In genomic region chr3:100796556-100796955, GRCh38 we compare ENCODE assay signal across 8 cellular contexts.
DNase-seq lines count a peak whose midpoint lies in the region; ATAC-seq, FAIRE-seq and TF ChIP-seq lines count a peak whose summit lies in the region.

No MANE protein-coding gene starts in this region.

- WGBS in IMR-90 (ENCODE audit: extremely low coverage in 2 of 2, insufficient read length in 1 of 2), 2 experiments = no CpG with 5 or more reads among the region's 2 CpGs
- WGBS in mesenchymal stem cell = 38% methylated on average over 2 of the region's 2 CpGs

- H3K9ac ChIP-seq in IMR-90 (ENCODE audit: low read depth, low read length) (no peak overlapping the region), astrocyte (ENCODE audit: low read length) (no peak overlapping the region), mesenchymal stem cell (ENCODE audit: low read length) (peak overlapping the region; percentile 39)

- H3K4me1 Mint-ChIP-seq in astrocyte (ENCODE audit: low read depth, unreplicated experiment) = no peaks in the 10 kb centered on the region

- no peaks in the 10 kb centered on the region for H3K9me1 ChIP-seq in IMR-90 (ENCODE audit: insufficient read depth, low read length)

- no peaks in the 10 kb centered on the region for H3K9me3 Mint-ChIP-seq in astrocyte (ENCODE audit: unreplicated experiment)

- H3K18ac ChIP-seq in IMR-90 (ENCODE audit: low read depth, low read length) (no peak overlapping the region), mesenchymal stem cell (ENCODE audit: low read depth in 1 of 2, low read length in 2 of 2) (no peak overlapping the region)

- DNase-seq in GM10266 (ENCODE audit: extremely low spot score) (no peak), IMR-90 (peak; percentile 47), astrocyte (ENCODE audit: low read depth) (peak; percentile 26), mesenchymal stem cell (peak; percentile 33), NCI-H2171 (lab: John Stamatoyannopoulos, UW) (no peak), CD1c-positive myeloid dendritic cell (ENCODE audit: extremely low spot score) (no peak), HK-2 (ENCODE audit: unreplicated experiment) (no peak)

- H4K91ac ChIP-seq in IMR-90 (ENCODE audit: insufficient read depth, low read depth, low read length) (no peak overlapping the region), mesenchymal stem cell (ENCODE audit: low read length) (no peak overlapping the region)

- peak; percentile 80 for FAIRE-seq in astrocyte (lab: Jason Lieb, UNC)

- no peaks in the 10 kb centered on the region for H3K79me1 ChIP-seq in IMR-90 (ENCODE audit: low read depth in 1 of 2, low read length in 2 of 2)
- no peaks in the 10 kb centered on the region for H3K79me1 ChIP-seq in mesenchymal stem cell (replicated peaks; ENCODE audit: low read length, poor library complexity, severe bottlenecking)

- intact Hi-C loops in IMR-90 (cut with micrococcal nuclease) = loop anchor here (5.0 to 10.0 kb wide), 2 partner anchors 34 to 202 kb away; no protein-coding TSS in a partner anchor

- H2AK5ac ChIP-seq in IMR-90 (ENCODE audit: low read depth, low read length) (no peak overlapping the region), mesenchymal stem cell (ENCODE audit: low read length, severe bottlenecking) (no peak overlapping the region)

- H3K23ac ChIP-seq in IMR-90 (ENCODE audit: low read depth, low read length) (no peak overlapping the region), mesenchymal stem cell (ENCODE audit: low read length in 2 of 2) (no peak overlapping the region)

- H2AFZ ChIP-seq in IMR-90 (replicated peaks; ENCODE audit: low read length, poor library complexity) = no peak overlapping the region
- peak overlapping the region; percentile 21 for H2AFZ ChIP-seq in astrocyte (ENCODE audit: low read depth, low read length)
- no peak overlapping the region for H2AFZ ChIP-seq in mesenchymal stem cell (ENCODE audit: low read depth, low read length)

- CTCF ChIA-PET in IMR-90 (lab: Yijun Ruan, JAX) = interaction anchor here (0.6 to 1.5 kb wide), 9 partner anchors 9 to 400 kb away, joined by 3 to 7 read pairs (median 4); no protein-coding TSS in a partner anchor

- no TSS peak for BruUV-seq in IMR-90 (replicated peaks; lab: Mats Ljungman, UMichigan)

- TF ChIP-seq POLR2A in IMR-90 (IDR thresholded peaks at IDR 0.05; ENCODE audit: low read depth, low read length) = no peak

- POLR2A ChIA-PET in IMR-90 (lab: Charles Lee; ENCODE audit: unreplicated experiment) = interaction anchor here (0.6 kb wide), 2 partner anchors 22 to 220 kb away, joined by 3 read pairs; no protein-coding TSS in a partner anchor

- H3K56ac ChIP-seq in IMR-90 (ENCODE audit: extremely low read depth, insufficient read depth, low read length) = no peak overlapping the region

- no peaks in the 10 kb centered on the region for H3K36me3 ChIP-seq in IMR-90 (ENCODE audit: control insufficient read depth, insufficient read depth, low read length)
- H3K36me3 ChIP-seq in astrocyte (ENCODE audit: insufficient read depth, low read length) = no peaks in the 10 kb centered on the region
- peaks cover 0 to 93% of the 10 kb centered on the region in 2 experiments for H3K36me3 ChIP-seq in mesenchymal stem cell (ENCODE audit: control insufficient read depth in 1 of 2, insufficient read depth in 2 of 2, low read depth in 1 of 2, low read length in 2 of 2)

- H3K9me3 ChIP-seq in IMR-90 (ENCODE audit: control insufficient read depth, insufficient read depth, low read length) = no peaks in the 10 kb centered on the region
- no peaks in the 10 kb centered on the region for H3K9me3 ChIP-seq in astrocyte (ENCODE audit: insufficient read depth, low read depth, low read length)
- H3K9me3 ChIP-seq in mesenchymal stem cell (ENCODE audit: control insufficient read depth, low read length) = no peaks in the 10 kb centered on the region

- peak overlapping the region; percentile 32; the same call in 1 of the 2 replicates for H2BK20ac ChIP-seq in IMR-90 (ENCODE audit: low read depth, low read length)

- no peaks in the 10 kb centered on the region for H3K4me1 ChIP-seq in IMR-90 (ENCODE audit: control insufficient read depth, insufficient read depth, low read length)
- no peaks in the 10 kb centered on the region for H3K4me1 ChIP-seq in astrocyte (ENCODE audit: insufficient read depth, low read length)
- no peaks in the 10 kb centered on the region for H3K4me1 ChIP-seq in mesenchymal stem cell (ENCODE audit: control insufficient read depth, insufficient read depth, low read depth, low read length)

- no peaks in the 10 kb centered on the region for H3K79me2 ChIP-seq in astrocyte (ENCODE audit: insufficient read depth, low read length)

- H3K36me3 Mint-ChIP-seq in astrocyte (ENCODE audit: low read depth, unreplicated experiment) = no peaks in the 10 kb centered on the region

- H3K4me3 Mint-ChIP-seq in astrocyte (ENCODE audit: unreplicated experiment) = no peak overlapping the region

- H3K4me2 ChIP-seq in IMR-90 (ENCODE audit: low read depth, low read length) (peak overlapping the region; percentile 83; the same call in 1 of the 2 replicates), astrocyte (ENCODE audit: low read length) (peak overlapping the region; percentile 44), mesenchymal stem cell (ENCODE audit: low read length, poor library complexity, severe bottlenecking) (no peak overlapping the region)

- ATAC-seq in IMR-90 (ENCODE audit: low read depth) = peak; percentile 52
- no peak for ATAC-seq in HG02610 (IDR thresholded peaks at IDR 0.05; ENCODE audit: unreplicated experiment)

- H2BK5ac ChIP-seq in IMR-90 (ENCODE audit: low read depth, low read length, poor library complexity, severe bottlenecking) (no peak overlapping the region), mesenchymal stem cell (ENCODE audit: low read depth, low read length, poor library complexity, severe bottlenecking) (no peak overlapping the region)

- H2BK15ac ChIP-seq in IMR-90 (ENCODE audit: low read depth, low read length) (no peak overlapping the region), mesenchymal stem cell (ENCODE audit: low read depth, poor library complexity, severe bottlenecking) (no peak overlapping the region)

- H3K27ac ChIP-seq in IMR-90 (ENCODE audit: insufficient read depth, low read length) (no peak overlapping the region), astrocyte (ENCODE audit: low read depth, low read length) (no peak overlapping the region), mesenchymal stem cell (ENCODE audit: low read length, poor library complexity, severe bottlenecking) (no peak overlapping the region)

- TF ChIP-seq RAD21 in IMR-90 (IDR thresholded peaks at IDR 0.05; ENCODE audit: low read length) = peak; percentile 46

- no peak overlapping the region for H2BK120ac ChIP-seq in IMR-90 (ENCODE audit: low read depth, low read length)
- H2BK120ac ChIP-seq in mesenchymal stem cell (ENCODE audit: low read depth, low read length) = no peak overlapping the region

- H3K4me3 ChIP-seq in IMR-90 (ENCODE audit: insufficient read depth, low read depth, low read length) = no peak overlapping the region
- H3K4me3 ChIP-seq in astrocyte (ENCODE audit: insufficient read depth, low read depth, low read length) = no peak overlapping the region
- no peak overlapping the region for H3K4me3 ChIP-seq in mesenchymal stem cell (ENCODE audit: insufficient read depth in 1 of 2, low read depth in 1 of 2, low read length in 2 of 2)

- H3K27ac Mint-ChIP-seq in astrocyte (ENCODE audit: unreplicated experiment) = no peak overlapping the region

- peak; percentile 33 for TF ChIP-seq CTCF in GM10266 (IDR thresholded peaks at IDR 0.05; ENCODE audit: control insufficient read depth, insufficient read depth, low read depth, missing control alignments)
- peak; percentile 44 for TF ChIP-seq CTCF in IMR-90 (conservative IDR thresholded peaks at IDR 0.05; ENCODE audit: low read depth, low read length)
- TF ChIP-seq CTCF in astrocyte (IDR thresholded peaks at IDR 0.05; ENCODE audit: insufficient read depth, low read depth, low read length) = peak; percentile 35

- in situ Hi-C loops in IMR-90 (cut with MboI; ENCODE audit: low sequenced_read_pairs) = no loop called here

- H4K8ac ChIP-seq in IMR-90 (ENCODE audit: low read depth in 2 of 2, low read length in 2 of 2) (no peak overlapping the region), mesenchymal stem cell (ENCODE audit: low read length) (no peak overlapping the region)

- H4K5ac ChIP-seq in IMR-90 (ENCODE audit: low read depth, low read length) = peak overlapping the region; percentile 70; the same call in 1 of the 2 replicates

- H2BK12ac ChIP-seq in mesenchymal stem cell (ENCODE audit: low read length in 2 of 2) = no peak overlapping the region

- dilution Hi-C loops in IMR-90 (cut with HindIII; ENCODE audit: low sequenced_read_pairs, unreplicated experiment) = no loop called here

- no peak overlapping the region for H2AK9ac ChIP-seq in IMR-90 (replicated peaks; ENCODE audit: low read depth, low read length, poor library complexity)

- H3K14ac ChIP-seq in IMR-90 (replicated peaks; ENCODE audit: low read depth, low read length) = no peak overlapping the region
- no peak overlapping the region for H3K14ac ChIP-seq in mesenchymal stem cell (ENCODE audit: low read length in 2 of 2)

- H4K20me1 ChIP-seq in IMR-90 (ENCODE audit: insufficient read depth, low read length) (no peaks in the 10 kb centered on the region), astrocyte (ENCODE audit: insufficient read depth, low read length) (no peaks in the 10 kb centered on the region)

- H3K4ac ChIP-seq in IMR-90 (ENCODE audit: low read depth, low read length) (no peak overlapping the region), mesenchymal stem cell (ENCODE audit: low read depth in 1 of 2, low read length in 2 of 2) (no peak overlapping the region)

- no peaks in the 10 kb centered on the region for H3K27me3 Mint-ChIP-seq in astrocyte (ENCODE audit: low read depth, unreplicated experiment)

- H3K27me3 ChIP-seq in IMR-90 (ENCODE audit: control insufficient read depth, insufficient read depth, low read length) = no peaks in the 10 kb centered on the region; the same call in 1 of the 2 replicates
- H3K27me3 ChIP-seq in astrocyte (ENCODE audit: insufficient read depth, low read length) = no peaks in the 10 kb centered on the region
- no peaks in the 10 kb centered on the region for H3K27me3 ChIP-seq in mesenchymal stem cell (ENCODE audit: control insufficient read depth in 1 of 2, insufficient read depth in 1 of 2, low read length in 2 of 2)

TF ChIP-seq in IMR-90, 13 proteins besides CTCF, POLR2A, EP300 and RAD21:
- TF ChIP-seq SMC3 (IDR thresholded peaks at IDR 0.05; ENCODE audit: low read depth, low read length) (peak; percentile 32), ELK1 (IDR thresholded peaks at IDR 0.05; ENCODE audit: borderline replicate concordance, low read depth, low read length) (no peak), MAZ (IDR thresholded peaks at IDR 0.05; ENCODE audit: borderline replicate concordance, low read depth, low read length) (no peak)

Comparison
In these comparisons a context has a peak if more than half of its experiments do, and no peak if none do; other contexts are left out.
1. DNase-seq: peak in IMR-90 (single experiment), astrocyte (single experiment) and mesenchymal stem cell (single experiment); none in GM10266 (single experiment), NCI-H2171 (single experiment), CD1c-positive myeloid dendritic cell (single experiment) and HK-2 (single experiment).
2. Peak in every context shown above with its lines, with median percentiles within 50 percentile points of each other: CTCF ChIP-seq.